23 cellular contexts compared by ENCODE assay signal in genomic region chr9:132175431-132175830, GRCh38. TPM values are rescaled to one million over a fixed set of nuclear protein-coding genes. Genes with fewer than 3 reads are reported as not detected.
DNase-seq lines count a peak whose midpoint lies in the region; FAIRE-seq and TF ChIP-seq lines count a peak whose summit lies in the region.
"Had no signal": no experiment of that assay in that cellular context is flagged by ENCODE, and none has a peak within 500 bp of the region (broad histone marks: within the 10 kb centered on the region; RNA-seq: fewer than 3 reads in every experiment).

No MANE protein-coding gene starts in this region.

- H3K36me3 Mint-ChIP-seq in brain = peaks cover 10% of the 10 kb centered on the region

- H3K4me3 ChIP-seq in transverse colon = no peak overlapping the region
- H3K4me3 ChIP-seq: GM23338, HAP-1, PC-9, SJSA1 had no signal

- intact Hi-C loops in transverse colon (cut with DNase I; ENCODE audit: low total_unique reads) = no loop called here

- in situ Hi-C loops in transverse colon (cut with MboI; ENCODE audit: low pct_ligation_motif_present in 1 of 4, low pct_unique_long_range_greater_than_20kb in 1 of 4, low sequenced_read_pairs in 3 of 4) = no loop called here

- no peak overlapping the region for H3K4me3 Mint-ChIP-seq in brain
- H3K4me3 Mint-ChIP-seq: GM23338 had no signal

- WGBS in transverse colon (ENCODE audit: low coverage in 1 of 2), 2 donors = 47% methylated on average over 14 of the region's 14 CpGs; no CpG with 5 or more reads in 1 of the 2 donors

- peak overlapping the region in 4 of 5 experiments; percentile 39 to 63 (median 55) for H3K27ac Mint-ChIP-seq in brain
- H3K27ac Mint-ChIP-seq: GM23338 had no signal

- TF ChIP-seq EP300 in transverse colon (IDR thresholded peaks at IDR 0.05; ENCODE audit: low read depth) = no peak

- H3K4me1 ChIP-seq in transverse colon = no peaks in the 10 kb centered on the region
- H3K4me1 ChIP-seq: HAP-1, SJSA1 had no signal

- TF ChIP-seq POLR2A in transverse colon (IDR thresholded peaks at IDR 0.05) = no peak
- TF ChIP-seq POLR2A in H54 (IDR thresholded peaks at IDR 0.05; ENCODE audit: low read depth, low read length) = no peak

- peaks cover 13% of the 10 kb centered on the region for H3K4me1 Mint-ChIP-seq in brain

- H3K27me3 Mint-ChIP-seq in brain = peaks cover 14% of the 10 kb centered on the region

- TF ChIP-seq CTCF in brain (conservative IDR thresholded peaks at IDR 0.05) (no peak), transverse colon (IDR thresholded peaks at IDR 0.05) (no peak)

- no peak for FAIRE-seq in H54 (lab: Jason Lieb, UNC)
- FAIRE-seq: G401.6 had no signal

- DNase-seq in AG08395 (ENCODE audit: low spot score) = peak; percentile 12
- peak; percentile 61 for DNase-seq in D341Med (ENCODE audit: low spot score)
- peak; percentile 83 for DNase-seq in NCI-H526 treated with DMSO at 0.1 percent for 48 hours (lab: John Stamatoyannopoulos, UW)
- no peak for DNase-seq in transverse colon
- DNase-seq in NCI-H1436 (lab: John Stamatoyannopoulos, UW) = no peak
- DNase-seq in NCI-H1417 treated with DMSO at 0.1 percent for 48 hours (lab: John Stamatoyannopoulos, UW) = no peak
- no peak for DNase-seq in H54 (ENCODE audit: insufficient read length, low spot score)
- DNase-seq: Calu3, Kasumi-1, NCI-H1092 treated with DMSO at 0.1 percent for 48 hours, NCI-H2029, NCI-H345, NCI-H510A treated with DMSO at 0.1 percent for 48 hours, NCI-H774, PC-9, Right ventricle myocardium superior, T-helper 2 cell had no signal

- H3K9me3 ChIP-seq in transverse colon = no peaks in the 10 kb centered on the region
- H3K9me3 ChIP-seq: HAP-1, SJSA1 had no signal

- no peaks in the 10 kb centered on the region for H3K36me3 ChIP-seq in transverse colon
- H3K36me3 ChIP-seq: HAP-1, SJSA1 had no signal

- H3K9me3 Mint-ChIP-seq in brain = peaks cover 0 to 25% (median 7%) of the 10 kb centered on the region in 5 experiments

- H3K27me3 ChIP-seq in transverse colon = peaks cover 10% of the 10 kb centered on the region

- H3K27ac ChIP-seq in transverse colon = no peak overlapping the region
- H3K27ac ChIP-seq: PC-9, SJSA1 had no signal

RNA-seq across cellular contexts. Expression of gene NTNG2, which starts 13.6 kb away (rescaled TPM):
- 8.9 TPM for polyA plus RNA-seq in brain (ENCODE audit: insufficient read depth, low read depth, low replicate concordance)
- total RNA-seq in transverse colon = 1 to 10 TPM in 1 of 4 donors, under 1 TPM in 1, not detected in 2; 0.27 to 1.1 TPM
- total RNA-seq: Calu3, HT-29, PC-9, SJSA1 had no signal

Comparison
In these comparisons a context has a peak if more than half of its experiments do, and no peak if none do; other contexts are left out.
1. DNase-seq: peak in AG08395 (single experiment), D341Med (single experiment) and NCI-H526 treated with DMSO at 0.1 percent for 48 hours (single experiment); none in transverse colon (single experiment), NCI-H1436 (single experiment), NCI-H1417 treated with DMSO at 0.1 percent for 48 hours (single experiment) and H54 (single experiment).